In genomic region chr6:26028212-26028752, GRCh38 we compare ENCODE assay signal across 9 cellular contexts. TPM values are rescaled to one million over a fixed set of nuclear protein-coding genes. Genes with fewer than 3 reads are reported as not detected.
DNase-seq lines count a peak whose midpoint lies in the region; ATAC-seq and TF ChIP-seq lines count a peak whose summit lies in the region.
"Had no signal": no experiment of that assay in that cellular context is flagged by ENCODE, and none has a peak within 500 bp of the region (broad histone marks: within the 10 kb centered on the region; RNA-seq: fewer than 3 reads in every experiment).

No MANE protein-coding gene starts in this region.

- H3K27ac Mint-ChIP-seq in activated naive CD8-positive, alpha-beta T cell treated with anti-CD3 and anti-CD28 coated beads, Interleukin-2, amount 50 U/mL, for 24 hours: peak overlapping the region; percentile 96
- H3K27ac Mint-ChIP-seq in natural killer cell: peak overlapping the region; percentile 99 to 100

- H3K36me3 Mint-ChIP-seq in activated naive CD8-positive, alpha-beta T cell treated with anti-CD3 and anti-CD28 coated beads, Interleukin-2, amount 50 U/mL, for 24 hours (ENCODE audit: low read depth): peaks cover 11% of the 10 kb centered on the region
- H3K36me3 Mint-ChIP-seq in natural killer cell: no peaks in the 10 kb centered on the region

- peak overlapping the region; percentile 28 for H3K4me3 Mint-ChIP-seq in activated naive CD8-positive, alpha-beta T cell treated with anti-CD3 and anti-CD28 coated beads, Interleukin-2, amount 50 U/mL, for 24 hours
- peak overlapping the region; percentile 40 for H3K4me3 Mint-ChIP-seq in natural killer cell

- H3K4me1 Mint-ChIP-seq in activated naive CD8-positive, alpha-beta T cell treated with anti-CD3 and anti-CD28 coated beads, Interleukin-2, amount 50 U/mL, for 24 hours: peaks cover 67% of the 10 kb centered on the region
- H3K4me1 Mint-ChIP-seq in natural killer cell: peaks cover 45 to 50% of the 10 kb centered on the region in 2 donors

- in situ Hi-C loops in Caki2 (cut with HindIII; ENCODE audit: low pct_unique_long_range_greater_than_20kb, low sequenced_read_pairs): no loop called here

- TF ChIP-seq CTCF in natural killer cell (IDR thresholded peaks at IDR 0.05): no peak
- TF ChIP-seq CTCF in coronary artery (IDR thresholded peaks at IDR 0.05): no peak

- DNase-seq in Caki2 (ENCODE audit: low read depth) (peak; percentile 29), natural killer cell (no peak), foreskin melanocyte (no peak), coronary artery (ENCODE audit: low spot score) (no peak), HuH-7 (ENCODE audit: low spot score) (no peak)
- DNase-seq in activated naive CD8-positive, alpha-beta T cell treated with anti-CD3 and anti-CD28 coated beads, Interleukin-2, amount 50 U/mL, for 24 hours: no peak
- DNase-seq: Right ventricle myocardium superior had no signal

- no peaks in the 10 kb centered on the region for H3K9me3 ChIP-seq in KOPT-K1 (ENCODE audit: insufficient read depth, low read length, poor library complexity, severe bottlenecking)

- intact Hi-C loops in natural killer cell (cut with micrococcal nuclease): loop anchor here (5.0 to 10.0 kb wide), 6 partner anchors 167 to 1867 kb away; partner anchors contain the start of gene ZNF184

- H3K4me3 ChIP-seq in coronary artery: no peak overlapping the region

- no peak for ATAC-seq in activated naive CD8-positive, alpha-beta T cell treated with anti-CD3 and anti-CD28 coated beads, Interleukin-2, amount 50 U/mL, for 24 hours
- ATAC-seq in natural killer cell (no peak), GM21825 (IDR thresholded peaks at IDR 0.05; ENCODE audit: unreplicated experiment) (no peak)

- peaks cover 4% of the 10 kb centered on the region for H3K27me3 Mint-ChIP-seq in activated naive CD8-positive, alpha-beta T cell treated with anti-CD3 and anti-CD28 coated beads, Interleukin-2, amount 50 U/mL, for 24 hours
- H3K27me3 Mint-ChIP-seq in natural killer cell (ENCODE audit: low read depth in 2 of 2): peaks cover 0 to 2% of the 10 kb centered on the region in 2 donors

- no peaks in the 10 kb centered on the region for H3K9me3 Mint-ChIP-seq in activated naive CD8-positive, alpha-beta T cell treated with anti-CD3 and anti-CD28 coated beads, Interleukin-2, amount 50 U/mL, for 24 hours
- no peaks in the 10 kb centered on the region for H3K9me3 Mint-ChIP-seq in natural killer cell

- peak overlapping the region; percentile 99 for H3K27ac ChIP-seq in KOPT-K1 (ENCODE audit: low read depth, low read length, poor library complexity, severe bottlenecking)
- H3K27ac ChIP-seq in coronary artery: no peak overlapping the region

- no peaks in the 10 kb centered on the region for H3K36me3 ChIP-seq in KOPT-K1 (ENCODE audit: insufficient read depth, low read length)

RNA-seq across cellular contexts. Expression of gene HFE, which starts 58.9 kb away (rescaled TPM):
- 27.3 and 32.5 TPM in 2 replicates for total RNA-seq in Caki2 (2014; rRNA removed; shearing (Covaris generic); ENCODE audit: low replicate concordance)
- 1 to 10 TPM; 1.5 to 2.3 (median 1.8) TPM for total RNA-seq in natural killer cell
